ENCODE assay signal across 18 cellular contexts in the genomic region with DNA sequence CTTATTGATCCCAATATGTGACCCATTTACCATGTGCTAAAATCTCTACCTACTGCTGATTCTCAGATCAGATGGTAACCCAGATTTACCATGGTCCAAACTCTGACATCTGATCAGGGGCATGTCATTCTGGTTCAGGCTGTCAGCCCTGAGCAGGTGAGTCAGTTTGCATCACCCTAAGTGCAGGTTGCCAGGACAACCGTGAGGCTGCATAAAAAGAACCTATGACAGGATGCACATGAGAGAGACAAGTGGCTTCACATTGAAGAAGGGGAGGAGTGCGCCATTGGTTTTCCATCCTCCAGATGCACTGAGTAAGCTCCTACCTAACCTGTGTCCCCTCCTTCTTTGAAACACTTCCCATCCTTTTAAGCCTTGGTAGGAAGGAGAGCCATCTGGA. TPM values are rescaled to one million over a fixed set of nuclear protein-coding genes. Genes with fewer than 3 reads are reported as not detected.
DNase-seq lines count a peak whose midpoint lies in the region; ATAC-seq, FAIRE-seq and TF ChIP-seq lines count a peak whose summit lies in the region.
"Had no signal": no experiment of that assay in that cellular context is flagged by ENCODE, and none has a peak within 500 bp of the region (broad histone marks: within the 10 kb centered on the region; RNA-seq: fewer than 3 reads in every experiment).

No MANE protein-coding gene starts in this region.

- peak; percentile 9 for FAIRE-seq in urothelium cell line (lab: Jason Lieb, UNC)
- FAIRE-seq: HepG2 had no signal

- peak overlapping the region; percentile 79 to 89 (median 88) for H3K27ac ChIP-seq in body of pancreas
- H3K27ac ChIP-seq in spleen = no peak overlapping the region
- H3K27ac ChIP-seq: 22Rv1; BLaER1 treated with 17β-estradiol and CSF1 and Interleukin-3, amounts not matched to agents 10 nM and 100 nM; parathyroid adenoma had no signal

- intact Hi-C loops in body of pancreas (cut with DNase I) (no loop called here), spleen (cut with DNase I; ENCODE audit: low total_unique reads) (no loop called here)

- H3K4me1 ChIP-seq in body of pancreas (peaks cover 89% of the 10 kb centered on the region), spleen (no peaks in the 10 kb centered on the region)
- H3K4me1 ChIP-seq: parathyroid adenoma had no signal

- H3K9me3 ChIP-seq in body of pancreas = no peaks in the 10 kb centered on the region
- peaks cover 0 to 9% (median 0%) of the 10 kb centered on the region in 8 donors for H3K9me3 ChIP-seq in spleen

- peaks cover 3% of the 10 kb centered on the region for H3K4me1 Mint-ChIP-seq in chondrocyte (ENCODE audit: low read depth)

- WGBS in body of pancreas, 2 donors = 62 to 72% methylated on average over 2 of the region's 2 CpGs
- 65 to 95% (median 86%) methylated on average over 2 of the region's 2 CpGs for WGBS in spleen, 5 donors

- no peaks in the 10 kb centered on the region for H3K9me3 Mint-ChIP-seq in chondrocyte (ENCODE audit: low read depth)

- no peak for ATAC-seq in body of pancreas
- ATAC-seq: HepG2 had no signal

- H3K27me3 ChIP-seq in body of pancreas (no peaks in the 10 kb centered on the region), spleen (replicated peaks in 1 of 7) (peaks cover 0 to 17% (median 0%) of the 10 kb centered on the region in 7 donors)
- H3K27me3 ChIP-seq: BLaER1 treated with 17β-estradiol and CSF1 and Interleukin-3, amounts not matched to agents 10 nM and 100 nM had no signal

- no peak overlapping the region for H3K27ac Mint-ChIP-seq in chondrocyte (ENCODE audit: unreplicated experiment)

- DNase-seq in DMS153 (lab: John Stamatoyannopoulos, UW) (peak; percentile 77), DMS153 treated with DMSO at 0.1 percent for 48 hours (lab: John Stamatoyannopoulos, UW; ENCODE audit: unreplicated experiment) (no peak), body of pancreas (peak in 3 of 4 donors; percentile 37 to 43 (median 41)), urothelium cell line (ENCODE audit: low spot score) (no peak), spleen (no peak), chondrocyte (ENCODE audit: low spot score) (no peak)
- peak; percentile 24 for DNase-seq in stimulated activated CD4-positive, alpha-beta T cell treated with anti-CD3 and anti-CD28 coated beads, Interleukin-15, amount 100 ng/mL, for 24 hours
- no peak for DNase-seq in stimulated activated CD4-positive, alpha-beta T cell treated with anti-CD3 and anti-CD28 coated beads, Interleukin-2, amount 100 ng/mL, for 48 hours
- DNase-seq: activated CD4-positive, alpha-beta T cell treated with anti-CD3 and anti-CD28 coated beads, Interleukin-2, amount 50 U/mL, for 1 hour; activated effector memory CD4-positive, alpha-beta T cell treated with Interleukin-2 at 50 U/mL for 16 hours; EL; H7; left colon; NCI-H526 treated with DMSO at 0.1 percent for 48 hours had no signal

- no peak overlapping the region for H3K4me3 ChIP-seq in body of pancreas
- no peak overlapping the region for H3K4me3 ChIP-seq in spleen
- H3K4me3 ChIP-seq: BLaER1 treated with 17β-estradiol and CSF1 and Interleukin-3, amounts not matched to agents 10 nM and 100 nM had no signal

- no peaks in the 10 kb centered on the region for H3K36me3 ChIP-seq in body of pancreas (replicated peaks in 1 of 2; ENCODE audit: insufficient read depth in 1 of 2, low read depth in 2 of 2)
- H3K36me3 ChIP-seq in spleen = no peaks in the 10 kb centered on the region
- H3K36me3 ChIP-seq: BLaER1 treated with 17β-estradiol and CSF1 and Interleukin-3, amounts not matched to agents 10 nM and 100 nM had no signal

- no peak for TF ChIP-seq POLR2A in body of pancreas (IDR thresholded peaks at IDR 0.05)
- no peak for TF ChIP-seq POLR2A in spleen (IDR thresholded peaks at IDR 0.05)

- H3K27me3 Mint-ChIP-seq in chondrocyte (ENCODE audit: low read depth) = peaks cover 21% of the 10 kb centered on the region

- H3K36me3 Mint-ChIP-seq in chondrocyte (ENCODE audit: low read depth) = no peaks in the 10 kb centered on the region

- H3K4me3 Mint-ChIP-seq in chondrocyte (ENCODE audit: unreplicated experiment) = no peak overlapping the region

- TF ChIP-seq CTCF in body of pancreas (IDR thresholded peaks at IDR 0.05) (no peak), spleen (IDR thresholded peaks at IDR 0.05 in 8 of 11, conservative IDR thresholded peaks at IDR 0.05 in 3 of 11) (no peak), chondrocyte (IDR thresholded peaks at IDR 0.05) (no peak)

RNA-seq across cellular contexts. Expression of gene PRSS3, which starts 0.8 kb away (rescaled TPM):
- 100 to 1,000 TPM; 526 to 604 TPM for total RNA-seq in body of pancreas
- total RNA-seq in spleen = not detected
- polyA plus RNA-seq in spleen = under 1 TPM in 2 of 3 donors, not detected in 1; 0.09 to 0.42 TPM
- not detected in 3 replicates for total RNA-seq in chondrocyte
- total RNA-seq: H7, HepG2 had no signal
- polyA plus RNA-seq: HepG2 had no signal

RNA-seq across cellular contexts. Expression of gene UBE2R2, which starts 22.4 kb away (rescaled TPM):
- total RNA-seq in body of pancreas (10 to 100 TPM; 26.7 to 31.4 TPM), spleen (10 to 100 TPM; 33.4 to 48.5 (median 41.7) TPM), chondrocyte (39.1 to 51.2 TPM (median 48.8 TPM) in 3 replicates)
- polyA plus RNA-seq in spleen = 10 to 100 TPM; 15.2 to 20.2 (median 19.4) TPM

Comparison
In these comparisons a context has a peak if more than half of its experiments do, and no peak if none do; other contexts are left out.
1. DNase-seq: peak in DMS153 (single experiment), stimulated activated CD4-positive, alpha-beta T cell treated with anti-CD3 and anti-CD28 coated beads, Interleukin-15, amount 100 ng/mL, for 24 hours (single experiment) and body of pancreas (3 of 4); none in DMS153 treated with DMSO at 0.1 percent for 48 hours (single experiment), stimulated activated CD4-positive, alpha-beta T cell treated with anti-CD3 and anti-CD28 coated beads, Interleukin-2, amount 100 ng/mL, for 48 hours (0 of 2), urothelium cell line (single experiment), spleen (single experiment) and chondrocyte (single experiment).
2. H3K27ac ChIP-seq: peak in body of pancreas (4 of 4); none in spleen (0 of 8).
3. RNA of gene PRSS3, which starts 0.8 kb away (total RNA-seq): 526 to 604 TPM in body of pancreas; not detected in spleen and not detected in chondrocyte; every median in the first group is over 100 times any median in the second.